In genomic region chr7:132242192-132242812, GRCh38 we compare ENCODE assay signal across 22 cellular contexts.
"Had no signal": no experiment of that assay in that cellular context is flagged by ENCODE, and none has a peak within 500 bp of the region (broad histone marks: within the 10 kb centered on the region; RNA-seq: fewer than 3 reads in every experiment).

No MANE protein-coding gene starts in this region.

- H3K9me3 Mint-ChIP-seq: activated CD4-positive, alpha-beta memory T cell treated with anti-CD3 and anti-CD28 coated beads, Interleukin-2, amount 10 ng/mL, durations not matched to agents 7 days and 5 days had no signal

- H3K36me3 Mint-ChIP-seq: activated naive CD8-positive, alpha-beta T cell; T-cell had no signal

- H3K27ac Mint-ChIP-seq: activated CD4-positive, alpha-beta memory T cell treated with anti-CD3 and anti-CD28 coated beads, Interleukin-2, amount 10 ng/mL, durations not matched to agents 7 days and 5 days; activated CD4-positive, alpha-beta T cell treated with anti-CD3 and anti-CD28 coated beads, Interleukin-2, amount 10 ng/mL, durations not matched to agents 7 days and 5 days; activated naive CD4-positive, alpha-beta T cell treated with anti-CD3 and anti-CD28 coated beads for 36 hours; activated naive CD8-positive, alpha-beta T cell; activated T-helper 17 cell treated with anti-CD3 and anti-CD28 coated beads, Interleukin-2, amount 50 U/mL, for 72 hours; brain; T-cell had no signal

- H3K27ac ChIP-seq: SK-N-MC had no signal

- H3K4me3 Mint-ChIP-seq: activated CD4-positive, alpha-beta memory T cell treated with anti-CD3 and anti-CD28 coated beads, Interleukin-2, amount 10 ng/mL, durations not matched to agents 7 days and 5 days; activated CD4-positive, alpha-beta T cell treated with anti-CD3 and anti-CD28 coated beads, Interleukin-2, amount 10 ng/mL, durations not matched to agents 7 days and 5 days; activated naive CD4-positive, alpha-beta T cell treated with anti-CD3 and anti-CD28 coated beads for 36 hours; activated naive CD8-positive, alpha-beta T cell; activated T-helper 17 cell treated with anti-CD3 and anti-CD28 coated beads, Interleukin-2, amount 50 U/mL, for 72 hours; brain; central memory CD8-positive, alpha-beta T cell; T-cell had no signal

- H3K4me3 ChIP-seq: SK-N-MC had no signal

- DNase-seq: activated CD4-positive, alpha-beta memory T cell treated with anti-CD3 and anti-CD28 coated beads, Interleukin-2, amount 10 ng/mL, durations not matched to agents 7 days and 5 days; activated CD4-positive, alpha-beta T cell treated with anti-CD3 and anti-CD28 coated beads, Interleukin-2, amount 10 ng/mL, durations not matched to agents 7 days and 5 days; activated CD4-positive, CD25-positive, alpha-beta regulatory T cell; activated gamma-delta T cell; activated naive CD4-positive, alpha-beta T cell treated with anti-CD3 and anti-CD28 coated beads for 36 hours; activated T-cell treated with anti-CD3 and anti-CD28 coated beads for 4 hours; activated T-cell treated with anti-CD3 and anti-CD28 coated beads, Interleukin-2, amount 50 U/mL, for 48 hours; amygdala; MM.1S; NCI-H1930; NCI-H446; NCI-H524; OCI-M1; RPMI8226; T-cell; T-helper 2 cell; T1000 had no signal

- H3K4me1 Mint-ChIP-seq: activated CD4-positive, alpha-beta memory T cell treated with anti-CD3 and anti-CD28 coated beads, Interleukin-2, amount 10 ng/mL, durations not matched to agents 7 days and 5 days; activated CD4-positive, alpha-beta T cell treated with anti-CD3 and anti-CD28 coated beads, Interleukin-2, amount 10 ng/mL, durations not matched to agents 7 days and 5 days; activated T-helper 17 cell treated with anti-CD3 and anti-CD28 coated beads, Interleukin-2, amount 50 U/mL, for 72 hours; central memory CD8-positive, alpha-beta T cell; T-cell had no signal

- H3K27me3 Mint-ChIP-seq: activated CD4-positive, alpha-beta memory T cell treated with anti-CD3 and anti-CD28 coated beads, Interleukin-2, amount 10 ng/mL, durations not matched to agents 7 days and 5 days; brain had no signal
